12 cellular contexts compared by ENCODE assay signal in the genomic region with DNA sequence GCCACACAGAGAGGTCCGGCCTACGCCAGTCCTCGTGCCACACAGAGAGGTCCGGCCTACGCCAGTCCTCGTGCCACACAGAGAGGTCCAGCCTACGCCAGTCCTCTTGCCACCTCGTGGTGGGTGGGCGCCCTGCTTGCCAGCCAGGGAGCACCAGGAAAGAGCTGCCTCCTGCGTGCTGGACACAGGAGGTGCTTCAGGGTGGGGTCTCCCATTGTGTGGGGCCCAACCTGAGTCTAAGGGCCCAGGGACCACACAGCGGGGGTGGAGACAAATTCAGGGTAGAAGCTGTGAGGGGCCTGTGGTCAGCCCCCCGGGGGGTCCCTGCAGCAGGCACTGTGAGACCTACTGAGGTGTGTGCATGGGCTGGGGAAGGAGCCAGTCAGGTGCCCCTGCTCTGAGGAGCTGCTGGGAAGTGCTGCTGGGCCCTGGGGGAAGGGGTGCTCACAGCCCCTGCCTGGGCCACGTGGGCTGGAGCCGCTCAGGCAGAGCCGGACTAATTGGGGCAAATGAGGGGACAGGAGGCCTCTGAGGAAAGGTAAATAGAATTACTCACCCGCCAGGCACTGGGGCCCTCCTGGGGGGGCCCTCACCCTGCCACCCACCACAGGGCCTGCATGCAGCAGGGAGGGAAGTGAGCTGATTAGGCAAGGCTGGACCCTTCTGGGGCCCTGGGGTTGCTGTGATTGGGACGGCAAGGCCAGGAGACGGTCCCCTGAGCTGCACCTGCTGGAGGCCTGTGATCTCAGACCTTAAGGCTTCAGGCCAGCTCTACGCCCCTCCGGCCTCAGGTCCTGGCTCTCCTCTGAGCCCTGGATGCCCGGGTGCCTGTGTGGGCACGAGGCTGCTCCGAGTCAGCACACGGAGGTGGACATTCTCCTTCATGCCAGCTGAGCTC. TPM values are rescaled to one million over a fixed set of nuclear protein-coding genes. Genes with fewer than 3 reads are reported as not detected.
DNase-seq lines count a peak whose midpoint lies in the region; ATAC-seq lines count a peak whose summit lies in the region.
"Had no signal": no experiment of that assay in that cellular context is flagged by ENCODE, and none has a peak within 500 bp of the region (broad histone marks: within the 10 kb centered on the region; RNA-seq: fewer than 3 reads in every experiment).

No MANE protein-coding gene starts in this region.

- ATAC-seq in stimulated activated naive CD8-positive, alpha-beta T cell treated with anti-CD3 and anti-CD28 coated beads, Interleukin-15, amount 100 ng/mL, for 72 hours: peak; percentile 7
- ATAC-seq in stimulated activated naive CD8-positive, alpha-beta T cell treated with anti-CD3 and anti-CD28 coated beads, Interleukin-15, Interleukin-2, amounts not matched to agents 100 U/mL and 50 U/mL, for 24 hours: no peak
- peak; percentile 5 for ATAC-seq in esophagus mucosa
- ATAC-seq in GM21786 (IDR thresholded peaks at IDR 0.05; ENCODE audit: unreplicated experiment): no peak
- ATAC-seq: effector memory CD8-positive, alpha-beta T cell had no signal

- H3K4me1 Mint-ChIP-seq in stimulated activated naive CD8-positive, alpha-beta T cell treated with anti-CD3 and anti-CD28 coated beads, Interleukin-15, amount 100 ng/mL, for 72 hours: no peaks in the 10 kb centered on the region

- DNase-seq in stimulated activated naive CD8-positive, alpha-beta T cell treated with anti-CD3 and anti-CD28 coated beads, Interleukin-15, amount 100 ng/mL, for 72 hours: no peak
- no peak for DNase-seq in stimulated activated naive CD8-positive, alpha-beta T cell treated with anti-CD3 and anti-CD28 coated beads, Interleukin-15, Interleukin-2, amounts not matched to agents 100 U/mL and 50 U/mL, for 24 hours
- DNase-seq in AG08396 (ENCODE audit: low spot score) (no peak), KBM-7 (no peak)
- DNase-seq: effector memory CD8-positive, alpha-beta T cell; HCEC 1CT; head of caudate nucleus had no signal

- H3K4me3 Mint-ChIP-seq in stimulated activated naive CD8-positive, alpha-beta T cell treated with anti-CD3 and anti-CD28 coated beads, Interleukin-15, amount 100 ng/mL, for 72 hours: no peak overlapping the region
- H3K4me3 Mint-ChIP-seq: effector memory CD8-positive, alpha-beta T cell had no signal

- H3K27me3 Mint-ChIP-seq in stimulated activated naive CD8-positive, alpha-beta T cell treated with anti-CD3 and anti-CD28 coated beads, Interleukin-15, amount 100 ng/mL, for 72 hours: peaks cover 28% of the 10 kb centered on the region

- H3K27ac Mint-ChIP-seq in stimulated activated naive CD8-positive, alpha-beta T cell treated with anti-CD3 and anti-CD28 coated beads, Interleukin-15, amount 100 ng/mL, for 72 hours: no peak overlapping the region
- H3K27ac Mint-ChIP-seq: effector memory CD8-positive, alpha-beta T cell had no signal

- in situ Hi-C loops in KBM-7 (cut with MboI; ENCODE audit: low pct_unique_long_range_greater_than_20kb, low sequenced_read_pairs): no loop called here

- H3K9me3 Mint-ChIP-seq in stimulated activated naive CD8-positive, alpha-beta T cell treated with anti-CD3 and anti-CD28 coated beads, Interleukin-15, amount 100 ng/mL, for 72 hours: no peaks in the 10 kb centered on the region
- H3K9me3 Mint-ChIP-seq: effector memory CD8-positive, alpha-beta T cell had no signal

RNA-seq across cellular contexts. Expression of gene GCGR, which starts 11.0 kb away (rescaled TPM):
- total RNA-seq in esophagus mucosa: 0.08 TPM
- total RNA-seq: LHCN-M2, skeletal muscle tissue had no signal

RNA-seq across cellular contexts. Expression of gene MCRIP1, which starts 18.1 kb away (rescaled TPM):
- total RNA-seq in esophagus mucosa: 18.7 TPM

RNA-seq across cellular contexts. Expression of gene PPP1R27, which starts 19.9 kb away (rescaled TPM):
- 0.24 TPM for total RNA-seq in esophagus mucosa
- total RNA-seq: LHCN-M2; T-helper 2 cell treated with Interferon-gamma antibody and Interleukin-4, amounts not matched to agents 100 ng/mL and 5 ng/mL, for 36 hours had no signal

RNA-seq across cellular contexts. Expression of gene P4HB, which starts 45.3 kb away (rescaled TPM):
- total RNA-seq in esophagus mucosa: 812 TPM

RNA-seq across cellular contexts. Expression of gene ARHGDIA, which starts 56.1 kb away (rescaled TPM):
- 300 TPM for total RNA-seq in esophagus mucosa

Comparison
In these comparisons a context has a peak if more than half of its experiments do, and no peak if none do; other contexts are left out.
1. ATAC-seq: peak in stimulated activated naive CD8-positive, alpha-beta T cell treated with anti-CD3 and anti-CD28 coated beads, Interleukin-15, amount 100 ng/mL, for 72 hours (single experiment) and esophagus mucosa (single experiment); none in stimulated activated naive CD8-positive, alpha-beta T cell treated with anti-CD3 and anti-CD28 coated beads, Interleukin-15, Interleukin-2, amounts not matched to agents 100 U/mL and 50 U/mL, for 24 hours (single experiment) and GM21786 (single experiment).